ENCODE assay signal across 1 cellular context in genomic region chr11:131957891-131958290, GRCh38.
TF ChIP-seq lines count a peak whose summit lies in the region.

No MANE protein-coding gene starts in this region.

TF ChIP-seq in HEK293, 187 proteins besides CTCF, POLR2A, EP300 and RAD21 (continued from another document):
- TF ChIP-seq ZNF280D (tag by site-specific recombination; IDR thresholded peaks at IDR 0.05) (no peak), ZSCAN30 (tag by site-specific recombination; IDR thresholded peaks at IDR 0.05) (no peak), OSR2 (tag by site-specific recombination; IDR thresholded peaks at IDR 0.05) (peak; percentile 95), ZNF23 (tag by site-specific recombination; IDR thresholded peaks at IDR 0.05; ENCODE audit: borderline replicate concordance) (no peak), ZNF394 (tag by site-specific recombination; IDR thresholded peaks at IDR 0.05; ENCODE audit: borderline replicate concordance) (no peak), ZNF350 (tag by site-specific recombination; IDR thresholded peaks at IDR 0.05) (no peak), ELK4 (IDR thresholded peaks at IDR 0.05; ENCODE audit: borderline replicate concordance, low read depth, low read length) (no peak), ZNF404 (tag by site-specific recombination; IDR thresholded peaks at IDR 0.05) (no peak), ZNF239 (tag by site-specific recombination; IDR thresholded peaks at IDR 0.05) (no peak), PATZ1 (tag by site-specific recombination; IDR thresholded peaks at IDR 0.05) (no peak), ZNF391 (tag by site-specific recombination; IDR thresholded peaks at IDR 0.05; ENCODE audit: borderline replicate concordance, low read depth) (no peak), SCRT1 (tag by site-specific recombination; IDR thresholded peaks at IDR 0.05; ENCODE audit: borderline replicate concordance) (no peak), ZNF132 (tag by site-specific recombination; IDR thresholded peaks at IDR 0.05; ENCODE audit: borderline replicate concordance) (no peak), ZNF571 (tag by site-specific recombination; IDR thresholded peaks at IDR 0.05) (no peak), TSHZ1 (tag by site-specific recombination; IDR thresholded peaks at IDR 0.05; ENCODE audit: borderline replicate concordance) (peak; percentile 66; the same call in 1 of the 2 replicates), ZNF112 (tag by site-specific recombination; IDR thresholded peaks at IDR 0.05) (no peak), ZNF518A (tag by site-specific recombination; conservative IDR thresholded peaks at IDR 0.05; ENCODE audit: low read depth) (no peak), ZNF747 (tag by site-specific recombination; IDR thresholded peaks at IDR 0.05) (no peak), ZBTB8A (tag by site-specific recombination; IDR thresholded peaks at IDR 0.05) (peak; percentile 38; the same call in 1 of the 2 replicates), SP7 (tag by site-specific recombination; IDR thresholded peaks at IDR 0.05) (no peak), ZNF423 (tag by site-specific recombination; IDR thresholded peaks at IDR 0.05) (0 out of 2 replicates have a peak, but pooled peaks have one; percentile 20), ZFP3 (tag by site-specific recombination; IDR thresholded peaks at IDR 0.05; ENCODE audit: low read depth) (no peak), ZNF266 (tag by site-specific recombination; IDR thresholded peaks at IDR 0.05; ENCODE audit: low read depth) (no peak), ZNF549 (tag by site-specific recombination; IDR thresholded peaks at IDR 0.05) (no peak), ZNF146 (tag by site-specific recombination; IDR thresholded peaks at IDR 0.05) (no peak)
